Comparison of ENCODE assay signal across 8 cellular contexts in the genomic region with DNA sequence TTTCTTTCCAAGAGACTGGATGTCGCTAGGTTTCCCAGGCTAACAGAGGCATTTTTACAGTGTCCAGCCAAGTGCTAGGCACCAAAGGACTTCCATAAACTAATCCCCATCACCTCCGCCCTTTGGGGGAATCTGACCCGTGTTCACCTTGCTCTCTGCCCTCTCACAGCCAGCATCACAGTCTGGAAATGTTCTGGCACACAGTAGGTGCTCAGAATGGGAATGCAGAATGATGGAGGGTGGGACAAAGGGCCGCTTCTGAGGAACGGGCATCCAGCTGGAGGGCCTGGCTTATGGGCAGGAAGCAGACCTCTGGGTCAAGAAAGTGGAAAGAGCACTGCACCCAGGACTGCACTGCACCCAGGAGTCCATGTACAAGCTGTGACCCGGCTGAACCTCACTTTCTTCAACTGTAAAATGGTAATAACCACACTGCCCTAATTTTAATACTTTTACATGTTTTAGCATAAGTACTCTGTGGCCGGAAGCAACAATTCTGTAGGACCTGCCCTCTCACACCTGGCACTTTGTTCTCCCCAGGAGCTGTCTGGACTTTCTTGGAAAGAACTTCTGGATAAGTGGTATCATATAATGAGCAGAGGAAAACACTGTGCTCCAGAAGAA. TPM values are rescaled to one million over a fixed set of nuclear protein-coding genes. Genes with fewer than 3 reads are reported as not detected.
DNase-seq lines count a peak whose midpoint lies in the region; ATAC-seq and TF ChIP-seq lines count a peak whose summit lies in the region.

No MANE protein-coding gene starts in this region.

- H3K4me1 Mint-ChIP-seq in glutamatergic neuron (ENCODE audit: low read depth, unreplicated experiment), result peaks cover 15% of the 10 kb centered on the region

- peaks cover 9% of the 10 kb centered on the region for H3K27me3 Mint-ChIP-seq in glutamatergic neuron (ENCODE audit: unreplicated experiment)

- peak overlapping the region; percentile 4 for H3K27ac Mint-ChIP-seq in glutamatergic neuron (ENCODE audit: unreplicated experiment)

- H3K4me3 Mint-ChIP-seq in glutamatergic neuron (ENCODE audit: unreplicated experiment), result peak overlapping the region; percentile 56

- H3K4me1 ChIP-seq in skeletal muscle tissue (ENCODE audit: control insufficient read depth in 3 of 3, insufficient read depth in 3 of 3, low read length in 3 of 3), result peaks cover 14 to 31% (median 22%) of the 10 kb centered on the region in 3 donors

- H3K9ac ChIP-seq in skeletal muscle tissue (ENCODE audit: low read depth in 1 of 3, low read length in 3 of 3), result peak overlapping the region; percentile 13 to 83 (median 79)

- no peaks in the 10 kb centered on the region for H3K36me3 Mint-ChIP-seq in glutamatergic neuron (ENCODE audit: unreplicated experiment)

- no peak for ATAC-seq in HG03280 (IDR thresholded peaks at IDR 0.05; ENCODE audit: unreplicated experiment)

- H3K27me3 ChIP-seq in H7 (ENCODE audit: control insufficient read depth, insufficient read depth, low read length) (peaks cover 10% of the 10 kb centered on the region), skeletal muscle tissue (ENCODE audit: control insufficient read depth in 3 of 3, insufficient read depth in 3 of 3, low read length in 3 of 3) (no peaks in the 10 kb centered on the region)

- peak overlapping the region; percentile 62 for H3K27ac ChIP-seq in skeletal muscle tissue (ENCODE audit: low read depth, low read length)

- no peak overlapping the region; the same call in 1 of the 2 replicates for H3K4me3 ChIP-seq in H7 (ENCODE audit: insufficient read depth, low read depth, low read length)
- peak overlapping the region; percentile 56; the same call in 1 of the 2 replicates for H3K4me3 ChIP-seq in WI38 (ENCODE audit: low read depth, low read length)
- peak overlapping the region; percentile 62 to 76 (median 74) for H3K4me3 ChIP-seq in skeletal muscle tissue (ENCODE audit: low read length in 3 of 3)

- in situ Hi-C loops in ACHN (cut with HindIII; ENCODE audit: low pct_ligation_motif_present, low pct_unique_long_range_greater_than_20kb, low sequenced_read_pairs), result no loop called here

- intact Hi-C loops in head of caudate nucleus (cut with DNase I), result loop anchor here (10.0 kb wide), 1 partner anchor 286 kb away; no protein-coding TSS in a partner anchor

- H3K9me3 ChIP-seq in skeletal muscle tissue (ENCODE audit: control insufficient read depth in 3 of 3, low read length in 3 of 3), result no peaks in the 10 kb centered on the region

- H3K9me3 Mint-ChIP-seq in glutamatergic neuron (ENCODE audit: unreplicated experiment), result peaks cover 6% of the 10 kb centered on the region

- TF ChIP-seq CTCF in WI38 (IDR thresholded peaks at IDR 0.05; ENCODE audit: low read depth, low read length) (no peak), glutamatergic neuron (IDR thresholded peaks at IDR 0.05; ENCODE audit: partially characterized antibody, unreplicated experiment) (no peak)

- H3K36me3 ChIP-seq in H7 (replicated peaks; ENCODE audit: control insufficient read depth, insufficient read depth, low read length) (no peaks in the 10 kb centered on the region), skeletal muscle tissue (ENCODE audit: control insufficient read depth in 3 of 3, insufficient read depth in 3 of 3, low read length in 3 of 3) (no peaks in the 10 kb centered on the region)

- DNase-seq in H7, result peak; percentile 42
- DNase-seq in glutamatergic neuron, result no peak
- DNase-seq in ACHN, result no peak
- no peak for DNase-seq in NCI-H524 (lab: John Stamatoyannopoulos, UW)
- DNase-seq in head of caudate nucleus, result no peak

RNA-seq across cellular contexts. Expression of gene NMB, which starts 0.9 kb away (rescaled TPM):
- 13.5 and 19.4 TPM in 2 replicates for total RNA-seq in H7 (2014; rRNA removed; shearing (Covaris generic))
- total RNA-seq in glutamatergic neuron (ENCODE audit: unreplicated experiment) (6.9 TPM), skeletal muscle tissue (0.52 TPM)

RNA-seq across cellular contexts. Expression of gene WDR73, which starts 4.8 kb away (rescaled TPM):
- total RNA-seq in H7 (2014; rRNA removed; shearing (Covaris generic)), result 13.6 and 17.7 TPM in 2 replicates
- 19.5 TPM for total RNA-seq in glutamatergic neuron (ENCODE audit: unreplicated experiment)
- 16.2 TPM for total RNA-seq in skeletal muscle tissue

RNA-seq across cellular contexts. Expression of gene SEC11A, which starts 57.0 kb away (rescaled TPM):
- 153 and 187 TPM in 2 replicates for total RNA-seq in H7 (2014; rRNA removed; shearing (Covaris generic))
- 84.3 TPM for total RNA-seq in glutamatergic neuron (ENCODE audit: unreplicated experiment)
- total RNA-seq in skeletal muscle tissue, result 357 TPM

RNA-seq across cellular contexts. Expression of gene ZSCAN2, which starts 58.1 kb away (rescaled TPM):
- 61.5 and 64.8 TPM in 2 replicates for total RNA-seq in H7 (2014; rRNA removed; shearing (Covaris generic))
- total RNA-seq in glutamatergic neuron (ENCODE audit: unreplicated experiment), result 40.0 TPM
- total RNA-seq in skeletal muscle tissue, result 13.6 TPM
